ENCODE assay signal across 1 cellular context in genomic region chr1:91546876-91547275, GRCh38.
TF ChIP-seq lines count a peak whose summit lies in the region.

No MANE protein-coding gene starts in this region.

TF ChIP-seq in GM12878, 131 proteins besides CTCF, POLR2A, EP300 and RAD21:
- TF ChIP-seq HDAC6 (IDR thresholded peaks at IDR 0.05; ENCODE audit: unreplicated experiment) (no peak), SUZ12 (IDR thresholded peaks at IDR 0.05; ENCODE audit: unreplicated experiment) (no peak), USF1 (IDR thresholded peaks at IDR 0.05; ENCODE audit: borderline replicate concordance, extremely low read length, insufficient read depth, low read depth, low read length) (no peak), LARP7 (IDR thresholded peaks at IDR 0.05) (no peak), ZNF622 (IDR thresholded peaks at IDR 0.05) (no peak), ZBTB4 (CRISPR knock-in tag; IDR thresholded peaks at IDR 0.05) (no peak)
